Comparison of ENCODE assay signal across 37 cellular contexts in the genomic region with DNA sequence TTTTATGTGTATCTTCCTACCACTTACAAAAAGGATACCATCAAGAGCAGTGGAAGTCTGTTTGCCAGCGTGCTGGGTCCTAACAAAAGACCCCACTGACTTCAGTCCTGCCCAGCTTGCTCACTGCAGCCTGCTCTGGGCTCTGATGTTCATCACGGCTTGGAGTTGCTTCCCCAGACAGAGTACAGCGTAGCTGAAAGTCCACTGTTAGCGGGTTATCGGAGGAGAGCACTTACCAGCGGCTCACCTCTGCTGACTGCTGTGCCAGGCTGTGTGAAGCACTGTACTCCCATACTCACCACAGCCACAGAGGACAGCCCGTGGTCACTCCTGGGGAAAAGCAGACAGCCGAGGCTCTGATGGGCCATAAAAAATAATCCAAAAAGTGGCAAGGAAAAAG. TPM values are rescaled to one million over a fixed set of nuclear protein-coding genes. Genes with fewer than 3 reads are reported as not detected.
"Had no signal": no experiment of that assay in that cellular context is flagged by ENCODE, and none has a peak within 500 bp of the region (broad histone marks: within the 10 kb centered on the region; RNA-seq: fewer than 3 reads in every experiment).

No MANE protein-coding gene starts in this region.

- H3K4me1 ChIP-seq: adrenal gland, prostate gland, thyroid gland, upper lobe of right lung had no signal

- H3K9me3 Mint-ChIP-seq: activated naive CD4-positive, alpha-beta T cell treated with anti-CD3 and anti-CD28 coated beads for 36 hours; activated naive CD8-positive, alpha-beta T cell treated with anti-CD3 and anti-CD28 coated beads for 36 hours; activated T-cell treated with anti-CD3 and anti-CD28 coated beads, Interleukin-2, amount 50 U/mL, for 72 hours; dendritic cell treated with granulocyte-macrophage colony-stimulating factor and Interleukin-4, amounts not matched to agents 40 ng/mL and 50 ng/mL, for 4 days; natural killer cell treated with Interleukin-12 subunit alpha and Interleukin-12 subunit beta and Interleukin-15 and Interleukin-18, amount 100 ng/mL, for 72 hours; T-helper 1 cell treated with Interleukin-12 subunit alpha and Interleukin-12 subunit beta and Interleukin-4 antibody, amounts not matched to agents 30 μg/mL and 1 μg/mL, for 36 hours had no signal

- H3K27ac ChIP-seq: adrenal gland, epithelial cell of prostate, esophagus squamous epithelium, heart right ventricle, lower lobe of right lung, neutrophil, ovary, prostate gland, stomach, thyroid gland, upper lobe of right lung, VCaP had no signal

- DNase-seq: activated CD4-positive, alpha-beta T cell treated with anti-CD3 and anti-CD28 coated beads for 4 hours; activated CD4-positive, alpha-beta T cell treated with anti-CD3 and anti-CD28 coated beads, Interleukin-2, amount 50 U/mL, for 4 hours; activated naive CD4-positive, alpha-beta T cell treated with anti-CD3 and anti-CD28 coated beads for 36 hours; activated naive CD8-positive, alpha-beta T cell treated with anti-CD3 and anti-CD28 coated beads for 36 hours; activated T-cell treated with anti-CD3 and anti-CD28 coated beads, Interleukin-2, amount 50 U/mL, for 72 hours; adrenal gland; aorta; caudate nucleus; esophagus squamous epithelium; foreskin melanocyte; heart right ventricle; lower lobe of right lung; mesendoderm; mucosa of descending colon; ovary; retina; small intestine; stimulated activated CD4-positive, alpha-beta T cell treated with anti-CD3 and anti-CD28 coated beads, Interleukin-4, amount 100 ng/mL, for 4 hours; stimulated activated CD8-positive, alpha-beta memory T cell treated with anti-CD3 and anti-CD28 coated beads, Interleukin-4, amount 100 ng/mL, for 48 hours; stomach; SW 1271; T-helper 9 cell; thyroid gland; upper lobe of right lung had no signal

- H3K36me3 ChIP-seq: adrenal gland, esophagus squamous epithelium, heart right ventricle, lower lobe of right lung, neutrophil, ovary, prostate gland, stomach, thyroid gland, upper lobe of right lung had no signal

- ATAC-seq: activated T-cell treated with anti-CD3 and anti-CD28 coated beads, Interleukin-2, amount 50 U/mL, for 72 hours; heart right ventricle; lower lobe of right lung; mucosa of descending colon; natural killer cell treated with Interleukin-12 subunit alpha and Interleukin-12 subunit beta and Interleukin-15 and Interleukin-18, amount 100 ng/mL, for 72 hours; sciatic nerve; stimulated activated memory B cell treated with anti-CD40 and anti-IgM and Interleukin-4, amounts not matched to agents 10 μg/mL and 1 μg/mL and 100 μg/mL, for 72 hours; upper lobe of right lung had no signal

- H3K27me3 Mint-ChIP-seq: activated naive CD8-positive, alpha-beta T cell treated with anti-CD3 and anti-CD28 coated beads for 36 hours; brain; stimulated activated memory B cell treated with anti-CD40 and anti-IgM and Interleukin-4, amounts not matched to agents 10 μg/mL and 1 μg/mL and 100 μg/mL, for 72 hours had no signal

- H3K4me3 Mint-ChIP-seq: activated naive CD4-positive, alpha-beta T cell treated with anti-CD3 and anti-CD28 coated beads for 36 hours; activated naive CD8-positive, alpha-beta T cell treated with anti-CD3 and anti-CD28 coated beads for 36 hours; activated T-cell treated with anti-CD3 and anti-CD28 coated beads, Interleukin-2, amount 50 U/mL, for 72 hours; brain; dendritic cell treated with granulocyte-macrophage colony-stimulating factor and Interleukin-4, amounts not matched to agents 40 ng/mL and 50 ng/mL, for 4 days; natural killer cell treated with Interleukin-12 subunit alpha and Interleukin-12 subunit beta and Interleukin-15 and Interleukin-18, amount 100 ng/mL, for 72 hours; stimulated activated memory B cell treated with anti-CD40 and anti-IgM and Interleukin-4, amounts not matched to agents 10 μg/mL and 1 μg/mL and 100 μg/mL, for 72 hours; T-helper 1 cell treated with Interleukin-12 subunit alpha and Interleukin-12 subunit beta and Interleukin-4 antibody, amounts not matched to agents 30 μg/mL and 1 μg/mL, for 36 hours had no signal

- H3K27ac Mint-ChIP-seq: activated naive CD4-positive, alpha-beta T cell treated with anti-CD3 and anti-CD28 coated beads for 36 hours; activated naive CD8-positive, alpha-beta T cell treated with anti-CD3 and anti-CD28 coated beads for 36 hours; activated T-cell treated with anti-CD3 and anti-CD28 coated beads, Interleukin-2, amount 50 U/mL, for 72 hours; brain; dendritic cell treated with granulocyte-macrophage colony-stimulating factor and Interleukin-4, amounts not matched to agents 40 ng/mL and 50 ng/mL, for 4 days; natural killer cell treated with Interleukin-12 subunit alpha and Interleukin-12 subunit beta and Interleukin-15 and Interleukin-18, amount 100 ng/mL, for 72 hours; stimulated activated memory B cell treated with anti-CD40 and anti-IgM and Interleukin-4, amounts not matched to agents 10 μg/mL and 1 μg/mL and 100 μg/mL, for 72 hours; T-helper 1 cell treated with Interleukin-12 subunit alpha and Interleukin-12 subunit beta and Interleukin-4 antibody, amounts not matched to agents 30 μg/mL and 1 μg/mL, for 36 hours had no signal

- H3K36me3 Mint-ChIP-seq: activated naive CD8-positive, alpha-beta T cell treated with anti-CD3 and anti-CD28 coated beads for 36 hours; brain; natural killer cell treated with Interleukin-12 subunit alpha and Interleukin-12 subunit beta and Interleukin-15 and Interleukin-18, amount 100 ng/mL, for 72 hours; stimulated activated memory B cell treated with anti-CD40 and anti-IgM and Interleukin-4, amounts not matched to agents 10 μg/mL and 1 μg/mL and 100 μg/mL, for 72 hours had no signal

- H3K4me3 ChIP-seq: adrenal gland, esophagus squamous epithelium, heart right ventricle, lower lobe of right lung, mucosa of descending colon, ovary, prostate gland, stomach, thyroid gland, upper lobe of right lung had no signal

- H3K9me3 ChIP-seq: adrenal gland, esophagus squamous epithelium, heart right ventricle, lower lobe of right lung, mucosa of descending colon, neutrophil, ovary, prostate gland, stomach, thyroid gland, upper lobe of right lung had no signal

- H3K27me3 ChIP-seq: neutrophil, ovary, thyroid gland had no signal

RNA-seq across cellular contexts. Expression of gene CTCFL, which starts 40.2 kb away (rescaled TPM):
- total RNA-seq: activated naive CD4-positive, alpha-beta T cell treated with anti-CD3 and anti-CD28 coated beads for 36 hours; activated naive CD8-positive, alpha-beta T cell treated with anti-CD3 and anti-CD28 coated beads for 36 hours; activated T-cell treated with anti-CD3 and anti-CD28 coated beads, Interleukin-2, amount 50 U/mL, for 72 hours; aorta; chondrocyte; glomerular endothelial cell; heart right ventricle; lower lobe of right lung; mucosa of descending colon; myocyte; natural killer cell treated with Interleukin-12 subunit alpha and Interleukin-12 subunit beta and Interleukin-15 and Interleukin-18, amount 100 ng/mL, for 72 hours; stomach; upper lobe of right lung had no signal
- polyA plus RNA-seq: aorta, heart right ventricle, stomach had no signal
